ENCODE assay signal across 19 cellular contexts in the genomic region with DNA sequence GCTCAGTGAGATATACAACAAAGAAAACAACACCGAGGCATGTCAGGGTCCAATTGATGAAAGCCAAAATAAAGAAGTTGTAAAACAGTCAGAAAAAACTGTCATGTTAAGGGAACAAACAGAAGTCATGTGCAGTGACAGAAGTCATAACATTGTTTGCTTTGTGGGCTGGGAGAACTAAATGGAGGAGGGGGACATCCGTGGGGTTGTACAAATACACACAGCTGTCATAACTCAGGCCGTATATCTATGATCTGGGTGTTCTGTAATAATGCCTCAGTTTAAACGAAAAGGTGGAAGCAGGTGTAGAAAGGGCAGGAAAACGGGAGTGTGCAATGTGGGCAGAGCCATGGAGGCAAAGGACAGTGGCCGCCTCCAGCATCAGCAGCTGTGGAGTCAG.
"Had no signal": no experiment of that assay in that cellular context is flagged by ENCODE, and none has a peak within 500 bp of the region (broad histone marks: within the 10 kb centered on the region; RNA-seq: fewer than 3 reads in every experiment).

No MANE protein-coding gene starts in this region.

- ATAC-seq: activated CD4-positive, alpha-beta T cell treated with anti-CD3 and anti-CD28 coated beads for 36 hours; activated naive CD4-positive, alpha-beta T cell treated with anti-CD3 and anti-CD28 coated beads, Interleukin-2, amount 50 U/mL, for 72 hours; activated T-cell treated with anti-CD3 and anti-CD28 coated beads, Interleukin-2, amount 50 U/mL, for 72 hours; esophagus mucosa; foreskin keratinocyte; heart right ventricle; left lobe of liver; lower lobe of right lung; natural killer cell treated with Interleukin-12 subunit alpha and Interleukin-12 subunit beta and Interleukin-15 and Interleukin-18, amount 100 ng/mL, for 72 hours; upper lobe of right lung had no signal

- DNase-seq: activated CD4-positive, alpha-beta T cell treated with anti-CD3 and anti-CD28 coated beads for 36 hours; activated CD4-positive, alpha-beta T cell treated with anti-CD3 and anti-CD28 coated beads, Interleukin-2, amount 50 U/mL, for 4 hours; activated CD4-positive, CD25-positive, alpha-beta regulatory T cell; activated naive CD4-positive, alpha-beta T cell; activated T-cell treated with anti-CD3 and anti-CD28 coated beads for 4 hours; activated T-cell treated with anti-CD3 and anti-CD28 coated beads, Interleukin-2, amount 50 U/mL, for 72 hours; central memory CD4-positive, alpha-beta T cell; endodermal cell; foreskin keratinocyte; heart right ventricle; lower lobe of right lung; mesendoderm; stimulated activated naive CD4-positive, alpha-beta T cell; tibial artery; upper lobe of right lung had no signal
